In the genomic region with DNA sequence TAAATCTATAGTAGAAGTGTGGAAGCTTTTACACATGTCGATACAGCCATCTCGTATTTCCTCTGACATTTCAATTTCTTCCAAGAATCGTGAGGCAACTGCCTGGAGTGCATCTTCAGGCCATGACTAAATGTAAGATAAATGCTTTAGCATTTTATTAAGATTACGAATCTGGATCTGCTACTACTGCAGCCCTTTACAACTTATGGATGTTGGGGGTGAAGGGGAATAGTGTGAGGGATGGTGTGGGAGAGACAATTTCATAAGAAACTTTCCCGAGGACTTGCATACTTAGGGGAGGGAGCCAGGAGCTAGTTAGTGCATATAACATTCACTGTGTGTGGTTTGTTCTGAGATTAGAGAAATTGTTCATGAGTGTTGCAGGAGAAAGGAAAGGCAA, we compare ENCODE assay signal across 20 cellular contexts.
A peak's percentile ranks its signal among the peaks of the same experiment; 100 is the strongest.
DNase-seq lines count a peak whose midpoint lies in the region; ATAC-seq, FAIRE-seq and TF ChIP-seq lines count a peak whose summit lies in the region.
"Had no signal": no experiment of that assay in that cellular context is flagged by ENCODE, and none has a peak within 500 bp of the region (broad histone marks: within the 10 kb centered on the region; RNA-seq: fewer than 3 reads in every experiment).

No MANE protein-coding gene starts in this region.

- H3K4me3 ChIP-seq in BJ (ENCODE audit: low read depth, low read length) (no peak overlapping the region), H1 (ENCODE audit: extremely low read depth in 1 of 4, insufficient read depth in 2 of 4, low read depth in 3 of 4, low read length in 4 of 4) (no peak overlapping the region), smooth muscle cell (no peak overlapping the region)
- H3K4me3 ChIP-seq: SJCRH30 had no signal

- H3K56ac ChIP-seq in H1 (replicated peaks; ENCODE audit: insufficient read length, low read depth, low read length), result no peak overlapping the region

- H2AFZ ChIP-seq in H1 (ENCODE audit: low read length) (no peak overlapping the region), smooth muscle cell (ENCODE audit: low read depth) (no peak overlapping the region)

- H3K23me2 ChIP-seq in H1 (ENCODE audit: low read depth, low read length), result no peaks in the 10 kb centered on the region

- H3K79me1 ChIP-seq in H1 (ENCODE audit: low read depth, low read length), result no peaks in the 10 kb centered on the region

- no peak overlapping the region for H4K91ac ChIP-seq in H1 (replicated peaks; ENCODE audit: insufficient read length, low read length)

- H2BK20ac ChIP-seq in H1 (ENCODE audit: low read length), result no peak overlapping the region

- CTCF ChIA-PET in BJ (lab: Yijun Ruan, JAX) (interaction anchor here (1.6 kb wide), 1 partner anchor 8 kb away, joined by 4 read pairs; no protein-coding TSS in a partner anchor), H1 (lab: Charles Lee; ENCODE audit: partially characterized antibody) (interaction anchor here (1.3 kb wide), 1 partner anchor 17 kb away, joined by 3 read pairs; no protein-coding TSS in a partner anchor)

- H2BK12ac ChIP-seq in H1 (ENCODE audit: low read depth, low read length), result no peak overlapping the region

- POLR2A ChIA-PET in BJ (lab: Charles Lee), result no interaction called here
- POLR2A ChIA-PET in H1 (lab: Charles Lee; ENCODE audit: partially characterized antibody), result interaction anchor here (1.6 kb wide), 1 partner anchor 13 kb away, joined by 3 read pairs; no protein-coding TSS in a partner anchor

- H3F3A ChIP-seq in smooth muscle cell (ENCODE audit: low read depth), result no peaks in the 10 kb centered on the region

- no peak overlapping the region for H2BK5ac ChIP-seq in H1 (ENCODE audit: low read depth, low read length)

- no peak overlapping the region for H3K14ac ChIP-seq in H1 (ENCODE audit: insufficient read length)

- no peaks in the 10 kb centered on the region for H3K27me3 ChIP-seq in BJ (ENCODE audit: control insufficient read depth, insufficient read depth, low read length)
- H3K27me3 ChIP-seq in H1 (replicated peaks in 1 of 4; ENCODE audit: control insufficient read depth in 3 of 4, extremely low read depth in 1 of 4, insufficient read depth in 3 of 4, low read length in 3 of 4), result no peaks in the 10 kb centered on the region
- H3K27me3 ChIP-seq in smooth muscle cell (ENCODE audit: low read depth), result no peaks in the 10 kb centered on the region

- TF ChIP-seq EP300 in H1 (IDR thresholded peaks at IDR 0.05; ENCODE audit: borderline replicate concordance in 1 of 2, low read depth in 2 of 2, low read length in 2 of 2), result no peak

- H3K4me2 ChIP-seq in H1 (ENCODE audit: insufficient read depth in 1 of 2, low read depth in 2 of 2, low read length in 2 of 2) (no peak overlapping the region), smooth muscle cell (no peak overlapping the region)

- ATAC-seq in omental fat pad (ENCODE audit: low FRiP score) (peak; percentile 78), GM19395 (IDR thresholded peaks at IDR 0.05; ENCODE audit: unreplicated experiment) (no peak)
- ATAC-seq: PC-3 had no signal

- H3K79me2 ChIP-seq in H1 (ENCODE audit: control insufficient read depth in 1 of 2, insufficient read depth in 2 of 2, low read length in 2 of 2) (no peaks in the 10 kb centered on the region), smooth muscle cell (ENCODE audit: low read depth) (no peaks in the 10 kb centered on the region)

- H4K20me1 ChIP-seq in H1 (replicated peaks in 1 of 2; ENCODE audit: control insufficient read depth in 1 of 2, insufficient read depth in 2 of 2, low read length in 2 of 2), result no peaks in the 10 kb centered on the region
- no peaks in the 10 kb centered on the region for H4K20me1 ChIP-seq in smooth muscle cell (ENCODE audit: low read depth)

- DNase-seq in BJ (ENCODE audit: low read depth) (peak; percentile 6), HS-5 (ENCODE audit: low read depth) (peak; percentile 36), H1 (ENCODE audit: low read depth in 1 of 2, low spot score in 2 of 2) (no peak), omental fat pad (ENCODE audit: low spot score) (no peak), smooth muscle cell (lab: John Stamatoyannopoulos, UW; ENCODE audit: unreplicated experiment) (no peak), activated gamma-delta T cell (lab: John Stamatoyannopoulos, UW) (no peak)
- DNase-seq: DND-41, GF-D8, GOT3, NCI-H1417 treated with DMSO at 0.1 percent for 48 hours, NCI-H2029, NCI-H2171 treated with DMSO at 0.1 percent for 48 hours, NCI-H774, PC-3, SJCRH30, SW 1271 had no signal

- H3K36me3 ChIP-seq in BJ (ENCODE audit: control insufficient read depth, insufficient read depth, low read length) (no peaks in the 10 kb centered on the region), H1 (ENCODE audit: control insufficient read depth in 2 of 4, insufficient read depth in 4 of 4, low read length in 3 of 4) (no peaks in the 10 kb centered on the region), smooth muscle cell (ENCODE audit: low read depth) (no peaks in the 10 kb centered on the region)
- H3K36me3 ChIP-seq: SJCRH30 had no signal

- H3K27ac ChIP-seq in H1 (ENCODE audit: low read depth, low read length) (no peak overlapping the region), smooth muscle cell (ENCODE audit: low read depth) (no peak overlapping the region)
- H3K27ac ChIP-seq: C4-2B, RWPE1, SJCRH30 had no signal

- no peak overlapping the region for H3K4ac ChIP-seq in H1 (replicated peaks; ENCODE audit: insufficient read length, low read depth, low read length)

- H4K5ac ChIP-seq in H1 (ENCODE audit: insufficient read length, low read depth, low read length), result no peak overlapping the region

- TF ChIP-seq CTCF in BJ (IDR thresholded peaks at IDR 0.05; ENCODE audit: insufficient read depth, low read depth, low read length) (no peak), H1 (IDR thresholded peaks at IDR 0.05; ENCODE audit: control extremely low read depth in 1 of 3, insufficient read depth in 1 of 3, low read depth in 1 of 3, low read length in 3 of 3) (no peak), omental fat pad (IDR thresholded peaks at IDR 0.05) (no peak), smooth muscle cell (IDR thresholded peaks at IDR 0.05; ENCODE audit: borderline replicate concordance, insufficient read depth, poor library complexity, severe bottlenecking) (no peak)

- no peak overlapping the region for H2BK120ac ChIP-seq in H1 (replicated peaks; ENCODE audit: low read depth, low read length)

- H4K8ac ChIP-seq in H1 (ENCODE audit: extremely low read depth, insufficient read depth, low read length), result no peak overlapping the region

- FAIRE-seq in H1 (lab: Jason Lieb, UNC), result peak; percentile 50
- FAIRE-seq: GM12892 had no signal

- H3K4me1 ChIP-seq in H1 (replicated peaks in 1 of 4; ENCODE audit: control insufficient read depth in 3 of 4, insufficient read depth in 4 of 4, low read length in 3 of 4), result no peaks in the 10 kb centered on the region
- no peaks in the 10 kb centered on the region for H3K4me1 ChIP-seq in smooth muscle cell (ENCODE audit: low read depth)
- H3K4me1 ChIP-seq: SJCRH30 had no signal

- H3K9me3 ChIP-seq in H1 (ENCODE audit: insufficient read depth in 2 of 2, low read depth in 1 of 2, low read length in 1 of 2) (no peaks in the 10 kb centered on the region), smooth muscle cell (replicated peaks; ENCODE audit: low read depth) (no peaks in the 10 kb centered on the region)
- H3K9me3 ChIP-seq: SJCRH30 had no signal

- no peak for TF ChIP-seq POLR2A in H1 (IDR thresholded peaks at IDR 0.05; ENCODE audit: control extremely low read depth in 1 of 2, low read depth in 2 of 2, low read length in 2 of 2)

- no peak overlapping the region for H2AK5ac ChIP-seq in H1 (ENCODE audit: low read depth, low read length)

- 85% methylated on average over 5 of the region's 5 CpGs; no CpG with 5 or more reads in 1 of the 2 experiments for WGBS in H1 (ENCODE audit: extremely low coverage in 1 of 2, insufficient coverage in 1 of 2, insufficient read length in 1 of 2, insufficient replicate concordance in 2 of 2, low coverage in 1 of 2, low lambda C conversion rate in 2 of 2, missing lambda C conversion rate in 1 of 2), 2 experiments
- WGBS in smooth muscle cell (ENCODE audit: low lambda C conversion rate), result 92% methylated on average over 5 of the region's 5 CpGs

- no peak overlapping the region for H3K23ac ChIP-seq in H1 (ENCODE audit: insufficient read length)

- no peak overlapping the region for H2BK15ac ChIP-seq in H1 (ENCODE audit: low read length)

- H3K9ac ChIP-seq in H1 (replicated peaks in 1 of 4; ENCODE audit: extremely low read depth in 1 of 4, low read depth in 3 of 4, low read length in 3 of 4) (no peak overlapping the region), smooth muscle cell (ENCODE audit: low read depth) (no peak overlapping the region)

- H3K18ac ChIP-seq in H1 (ENCODE audit: extremely low read depth, low read length), result no peak overlapping the region

- TF ChIP-seq RAD21 in H1 (IDR thresholded peaks at IDR 0.05 in 1 of 2, conservative IDR thresholded peaks at IDR 0.05 in 1 of 2; ENCODE audit: low read depth in 2 of 2, low read length in 2 of 2), result no peak

TF ChIP-seq in H1, 55 proteins besides CTCF, POLR2A, EP300 and RAD21:
- TF ChIP-seq PHF8 (conservative IDR thresholded peaks at IDR 0.05; ENCODE audit: low read depth, low read length) (no peak), TEAD4 (IDR thresholded peaks at IDR 0.05; ENCODE audit: low read depth, low read length) (no peak)

Comparison
In these comparisons a context has a peak if more than half of its experiments do, and no peak if none do; other contexts are left out.
1. DNase-seq: peak in BJ (single experiment) and HS-5 (single experiment); none in H1 (0 of 2), omental fat pad (single experiment), smooth muscle cell (single experiment) and activated gamma-delta T cell (single experiment).